Comparison of ENCODE assay signal across 36 cellular contexts in genomic region chr11:78820722-78821121, GRCh38.
"Had no signal": no experiment of that assay in that cellular context is flagged by ENCODE, and none has a peak within 500 bp of the region (broad histone marks: within the 10 kb centered on the region; RNA-seq: fewer than 3 reads in every experiment).

No MANE protein-coding gene starts in this region.

- H3K27ac ChIP-seq: cardiac muscle cell, Peyer's patch, RWPE1, VCaP had no signal

- H3K36me3 ChIP-seq: cardiac muscle cell, Peyer's patch had no signal

- H3K4me3 ChIP-seq: cardiac muscle cell, K562, Peyer's patch had no signal

- H3K9me3 ChIP-seq: Peyer's patch had no signal

- DNase-seq: activated B cell treated with CpG ODN at 0.5 μM for 24 hours; activated CD4-positive, alpha-beta memory T cell treated with anti-CD3 and anti-CD28 coated beads, Interleukin-2, amount 10 ng/mL, durations not matched to agents 7 days and 5 days; activated CD4-positive, alpha-beta T cell treated with anti-CD3 and anti-CD28 coated beads for 48 hours; activated CD4-positive, CD25-positive, alpha-beta regulatory T cell treated with anti-CD3 and anti-CD28 coated beads, Interleukin-2, amount 50 U/mL, for 72 hours; activated CD8-positive, alpha-beta memory T cell treated with anti-CD3 and anti-CD28 coated beads for 24 hours; activated CD8-positive, alpha-beta memory T cell treated with anti-CD3 and anti-CD28 coated beads, Interleukin-2, amount 10 ng/mL, durations not matched to agents 7 days and 5 days; activated CD8-positive, alpha-beta memory T cell treated with anti-CD3 and anti-CD28 coated beads, Interleukin-2, amount 50 U/mL, for 48 hours; activated effector memory CD4-positive, alpha-beta T cell treated with anti-CD3 and anti-CD28 coated beads, Interleukin-2, amount 50 U/mL, for 16 hours; activated naive CD4-positive, alpha-beta T cell; activated naive CD4-positive, alpha-beta T cell treated with anti-CD3 and anti-CD28 coated beads, Interleukin-2, amount 50 U/mL, for 16 hours; activated naive CD8-positive, alpha-beta T cell treated with anti-CD3 and anti-CD28 coated beads for 36 hours; activated T-cell treated with anti-CD3 and anti-CD28 coated beads, Interleukin-2, amount 50 U/mL, for 48 hours; amniotic stem cell; aorta; cerebellar nuclear complex; NCI-H1092 treated with DMSO at 0.1 percent for 48 hours; NCI-H1417; NCI-H146; NCI-H187; NCI-H2029 treated with DMSO at 0.1 percent for 48 hours; NCI-H2107; NCI-H2171; NCI-H510A treated with DMSO at 0.1 percent for 48 hours; NCI-H526 treated with DMSO at 0.1 percent for 48 hours; NCI-H774; Peyer's patch; SW 1271; T-helper 1 cell; T-helper 2 cell; T-helper 9 cell had no signal

- H3K4me1 ChIP-seq: Peyer's patch had no signal

- H3K27me3 ChIP-seq: cardiac muscle cell, Peyer's patch had no signal

- ATAC-seq: activated CD8-positive, alpha-beta memory T cell treated with anti-CD3 and anti-CD28 coated beads, Interleukin-2, amount 10 ng/mL, durations not matched to agents 7 days and 5 days; activated T-helper 17 cell treated with anti-CD3 and anti-CD28 coated beads, Interleukin-2, amount 50 U/mL, for 72 hours; K562; Right ventricle myocardium inferior had no signal
